ENCODE assay signal across 1 cellular context in the genomic region with DNA sequence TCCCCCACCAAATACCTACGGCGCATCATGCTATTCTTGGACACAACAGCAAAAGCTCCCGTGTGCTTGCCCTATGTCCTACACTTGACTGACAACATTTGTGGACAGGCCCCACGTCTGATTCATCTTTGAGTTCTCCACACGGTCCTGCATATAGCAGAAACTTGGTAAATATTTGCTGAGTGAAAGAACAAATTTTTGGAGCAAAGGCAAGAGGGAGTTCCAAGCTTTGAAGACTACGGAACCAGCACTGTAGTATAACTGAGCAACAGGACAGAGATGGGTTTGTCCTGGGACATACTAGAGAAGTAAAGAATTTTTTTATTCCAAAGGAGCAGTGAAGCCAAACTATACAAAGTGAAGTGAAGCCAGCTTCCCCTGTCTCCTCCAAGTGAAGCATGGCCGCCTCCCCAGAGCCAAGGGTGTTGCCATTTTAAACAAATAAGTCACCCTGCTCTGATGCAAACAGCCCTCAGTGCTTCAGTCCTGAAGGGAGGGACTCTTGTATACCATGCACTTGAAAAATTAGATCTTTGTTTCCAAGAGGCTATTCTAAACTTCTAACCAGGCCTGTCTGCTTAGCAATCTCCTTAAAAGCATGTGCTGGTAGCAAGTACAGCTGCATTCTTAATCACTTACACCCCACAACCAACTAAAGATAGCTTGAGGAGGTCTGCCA.
TF ChIP-seq lines count a peak whose summit lies in the region.

No MANE protein-coding gene starts in this region.

TF ChIP-seq in GM23338, 12 proteins besides CTCF, POLR2A, EP300 and RAD21 (continued from another document):
- TF ChIP-seq, protein P1, sequence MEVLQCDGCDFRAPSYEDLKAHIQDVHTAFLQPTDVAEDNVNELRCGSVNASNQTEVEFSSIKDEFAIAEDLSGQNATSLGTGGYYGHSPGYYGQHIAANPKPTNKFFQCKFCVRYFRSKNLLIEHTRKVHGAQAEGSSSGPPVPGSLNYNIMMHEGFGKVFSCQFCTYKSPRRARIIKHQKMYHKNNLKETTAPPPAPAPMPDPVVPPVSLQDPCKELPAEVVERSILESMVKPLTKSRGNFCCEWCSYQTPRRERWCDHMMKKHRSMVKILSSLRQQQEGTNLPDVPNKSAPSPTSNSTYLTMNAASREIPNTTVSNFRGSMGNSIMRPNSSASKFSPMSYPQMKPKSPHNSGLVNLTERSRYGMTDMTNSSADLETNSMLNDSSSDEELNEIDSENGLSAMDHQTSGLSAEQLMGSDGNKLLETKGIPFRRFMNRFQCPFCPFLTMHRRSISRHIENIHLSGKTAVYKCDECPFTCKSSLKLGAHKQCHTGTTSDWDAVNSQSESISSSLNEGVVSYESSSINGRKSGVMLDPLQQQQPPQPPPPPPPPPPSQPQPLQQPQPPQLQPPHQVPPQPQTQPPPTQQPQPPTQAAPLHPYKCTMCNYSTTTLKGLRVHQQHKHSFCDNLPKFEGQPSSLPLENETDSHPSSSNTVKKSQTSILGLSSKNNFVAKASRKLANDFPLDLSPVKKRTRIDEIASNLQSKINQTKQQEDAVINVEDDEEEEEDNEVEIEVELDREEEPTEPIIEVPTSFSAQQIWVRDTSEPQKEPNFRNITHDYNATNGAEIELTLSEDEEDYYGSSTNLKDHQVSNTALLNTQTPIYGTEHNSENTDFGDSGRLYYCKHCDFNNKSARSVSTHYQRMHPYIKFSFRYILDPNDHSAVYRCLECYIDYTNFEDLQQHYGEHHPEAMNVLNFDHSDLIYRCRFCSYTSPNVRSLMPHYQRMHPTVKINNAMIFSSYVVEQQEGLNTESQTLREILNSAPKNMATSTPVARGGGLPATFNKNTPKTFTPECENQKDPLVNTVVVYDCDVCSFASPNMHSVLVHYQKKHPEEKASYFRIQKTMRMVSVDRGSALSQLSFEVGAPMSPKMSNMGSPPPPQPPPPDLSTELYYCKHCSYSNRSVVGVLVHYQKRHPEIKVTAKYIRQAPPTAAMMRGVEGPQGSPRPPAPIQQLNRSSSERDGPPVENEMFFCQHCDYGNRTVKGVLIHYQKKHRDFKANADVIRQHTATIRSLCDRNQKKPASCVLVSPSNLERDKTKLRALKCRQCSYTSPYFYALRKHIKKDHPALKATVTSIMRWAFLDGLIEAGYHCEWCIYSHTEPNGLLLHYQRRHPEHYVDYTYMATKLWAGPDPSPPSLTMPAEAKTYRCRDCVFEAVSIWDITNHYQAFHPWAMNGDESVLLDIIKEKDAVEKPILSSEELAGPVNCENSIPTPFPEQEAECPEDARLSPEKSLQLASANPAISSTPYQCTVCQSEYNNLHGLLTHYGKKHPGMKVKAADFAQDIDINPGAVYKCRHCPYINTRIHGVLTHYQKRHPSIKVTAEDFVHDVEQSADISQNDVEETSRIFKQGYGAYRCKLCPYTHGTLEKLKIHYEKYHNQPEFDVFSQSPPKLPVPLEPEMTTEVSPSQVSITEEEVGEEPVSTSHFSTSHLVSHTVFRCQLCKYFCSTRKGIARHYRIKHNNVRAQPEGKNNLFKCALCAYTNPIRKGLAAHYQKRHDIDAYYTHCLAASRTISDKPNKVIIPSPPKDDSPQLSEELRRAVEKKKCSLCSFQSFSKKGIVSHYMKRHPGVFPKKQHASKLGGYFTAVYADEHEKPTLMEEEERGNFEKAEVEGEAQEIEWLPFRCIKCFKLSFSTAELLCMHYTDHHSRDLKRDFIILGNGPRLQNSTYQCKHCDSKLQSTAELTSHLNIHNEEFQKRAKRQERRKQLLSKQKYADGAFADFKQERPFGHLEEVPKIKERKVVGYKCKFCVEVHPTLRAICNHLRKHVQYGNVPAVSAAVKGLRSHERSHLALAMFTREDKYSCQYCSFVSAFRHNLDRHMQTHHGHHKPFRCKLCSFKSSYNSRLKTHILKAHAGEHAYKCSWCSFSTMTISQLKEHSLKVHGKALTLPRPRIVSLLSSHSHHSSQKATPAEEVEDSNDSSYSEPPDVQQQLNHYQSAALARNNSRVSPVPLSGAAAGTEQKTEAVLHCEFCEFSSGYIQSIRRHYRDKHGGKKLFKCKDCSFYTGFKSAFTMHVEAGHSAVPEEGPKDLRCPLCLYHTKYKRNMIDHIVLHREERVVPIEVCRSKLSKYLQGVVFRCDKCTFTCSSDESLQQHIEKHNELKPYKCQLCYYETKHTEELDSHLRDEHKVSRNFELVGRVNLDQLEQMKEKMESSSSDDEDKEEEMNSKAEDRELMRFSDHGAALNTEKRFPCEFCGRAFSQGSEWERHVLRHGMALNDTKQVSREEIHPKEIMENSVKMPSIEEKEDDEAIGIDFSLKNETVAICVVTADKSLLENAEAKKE (CRISPR knock-in tag; IDR thresholded peaks at IDR 0.05): no peak
- TF ChIP-seq ZNF331 (CRISPR knock-in tag; IDR thresholded peaks at IDR 0.05; ENCODE audit: low read depth): no peak
- no peak for TF ChIP-seq POLR2AphosphoS5 (IDR thresholded peaks at IDR 0.05; ENCODE audit: low read depth)
- TF ChIP-seq, protein P2, sequence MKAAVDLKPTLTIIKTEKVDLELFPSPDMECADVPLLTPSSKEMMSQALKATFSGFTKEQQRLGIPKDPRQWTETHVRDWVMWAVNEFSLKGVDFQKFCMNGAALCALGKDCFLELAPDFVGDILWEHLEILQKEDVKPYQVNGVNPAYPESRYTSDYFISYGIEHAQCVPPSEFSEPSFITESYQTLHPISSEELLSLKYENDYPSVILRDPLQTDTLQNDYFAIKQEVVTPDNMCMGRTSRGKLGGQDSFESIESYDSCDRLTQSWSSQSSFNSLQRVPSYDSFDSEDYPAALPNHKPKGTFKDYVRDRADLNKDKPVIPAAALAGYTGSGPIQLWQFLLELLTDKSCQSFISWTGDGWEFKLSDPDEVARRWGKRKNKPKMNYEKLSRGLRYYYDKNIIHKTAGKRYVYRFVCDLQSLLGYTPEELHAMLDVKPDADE (IDR thresholded peaks at IDR 0.05): no peak
- TF ChIP-seq NANOG (IDR thresholded peaks at IDR 0.05; ENCODE audit: borderline replicate concordance): no peak
TF ChIP-seq in GM23338: peak in this region for 0.
